ENCODE assay signal across 9 cellular contexts in the genomic region with DNA sequence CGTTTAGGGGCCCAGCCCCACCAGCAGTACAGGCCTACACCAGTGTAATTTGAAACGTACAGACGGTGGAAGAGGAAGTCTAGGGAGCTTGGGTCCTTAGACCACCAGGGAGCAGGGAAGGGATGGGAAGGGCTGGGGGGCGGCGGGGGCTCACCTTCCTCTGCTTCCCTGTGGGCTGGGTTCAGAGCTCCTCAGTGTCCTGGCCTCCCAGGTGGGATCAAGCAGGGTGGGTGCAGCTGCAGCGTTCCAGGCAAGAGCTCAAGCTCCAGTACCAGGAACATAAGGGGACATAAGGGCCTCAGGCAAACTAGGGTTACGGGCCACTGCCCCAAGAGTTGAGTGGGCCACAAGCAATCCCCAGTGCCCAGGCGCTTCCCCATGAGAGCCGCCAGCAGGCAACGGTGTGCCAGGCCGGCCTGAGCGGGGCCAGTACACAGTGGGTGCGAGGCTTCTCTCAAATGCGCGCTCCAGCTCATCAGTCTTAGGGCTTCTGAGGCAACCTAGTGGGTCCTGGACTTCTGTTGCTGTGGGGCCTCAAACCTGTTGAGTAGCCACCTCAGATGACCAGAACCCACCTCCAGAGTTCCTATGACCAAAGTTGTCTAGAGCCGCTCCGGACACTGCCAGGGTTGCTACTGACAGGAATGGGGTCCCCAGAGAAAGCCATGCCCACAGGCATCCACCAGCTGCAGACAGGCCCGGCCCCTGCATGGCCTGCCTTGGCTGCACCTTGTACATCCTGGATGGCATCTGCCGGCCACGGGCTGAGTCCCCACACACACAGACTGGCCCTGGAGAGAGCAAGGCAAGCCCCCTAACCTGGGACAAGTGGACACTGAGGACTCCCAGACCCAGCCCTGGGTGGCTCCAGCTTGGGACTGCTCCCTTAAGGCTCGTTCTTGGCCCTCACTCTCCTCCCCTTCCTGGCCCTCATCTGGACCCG. TPM values are rescaled to one million over a fixed set of nuclear protein-coding genes. Genes with fewer than 3 reads are reported as not detected.
DNase-seq lines count a peak whose midpoint lies in the region; ATAC-seq and TF ChIP-seq lines count a peak whose summit lies in the region.
"Had no signal": no experiment of that assay in that cellular context is flagged by ENCODE, and none has a peak within 500 bp of the region (broad histone marks: within the 10 kb centered on the region; RNA-seq: fewer than 3 reads in every experiment).

No MANE protein-coding gene starts in this region.

- in situ Hi-C loops in mammary epithelial cell (cut with MboI; ENCODE audit: low sequenced_read_pairs in 2 of 2): no loop called here

- ATAC-seq in GM21360 (IDR thresholded peaks at IDR 0.05; ENCODE audit: unreplicated experiment): peak; percentile 12
- ATAC-seq in HG03432 (IDR thresholded peaks at IDR 0.05; ENCODE audit: unreplicated experiment): peak; percentile 4
- ATAC-seq in sciatic nerve: peak; percentile 18

- CTCF ChIA-PET in mammary epithelial cell (lab: Charles Lee; ENCODE audit: low non-redundant PET): no interaction called here

- no peak overlapping the region for H3K27ac ChIP-seq in mammary epithelial cell (ENCODE audit: insufficient read depth, low read depth, low read length)

- no peaks in the 10 kb centered on the region for H3K36me3 ChIP-seq in mammary epithelial cell (ENCODE audit: insufficient read depth, low read length)

- no peaks in the 10 kb centered on the region for H3K27me3 ChIP-seq in mammary epithelial cell (ENCODE audit: insufficient read depth, low read length)

- intact Hi-C loops in mammary epithelial cell (cut with micrococcal nuclease): no loop called here
- intact Hi-C loops in sciatic nerve (cut with DNase I): no loop called here

- no peaks in the 10 kb centered on the region for H4K20me1 ChIP-seq in mammary epithelial cell (ENCODE audit: insufficient read depth, low read length)

- dilution Hi-C loops in mammary epithelial cell (cut with HindIII; ENCODE audit: low sequenced_read_pairs): no loop called here

- H3K4me3 ChIP-seq in mammary epithelial cell (replicated peaks in 1 of 3; ENCODE audit: insufficient read depth in 1 of 3, low read depth in 2 of 3, low read length in 3 of 3): no peak overlapping the region

- 88% methylated on average over 18 of the region's 22 CpGs for WGBS in mammary epithelial cell (ENCODE audit: low coverage, missing lambda C conversion rate)

- no peak overlapping the region for H3K9ac ChIP-seq in mammary epithelial cell (ENCODE audit: insufficient read depth, low read length)

- H3K4me2 ChIP-seq in mammary epithelial cell (ENCODE audit: insufficient read depth, low read depth, low read length): peak overlapping the region; percentile 68

- no peaks in the 10 kb centered on the region for H3K9me3 ChIP-seq in mammary epithelial cell (replicated peaks; ENCODE audit: insufficient read depth, low read length)

- H3K4me1 ChIP-seq in mammary epithelial cell (ENCODE audit: insufficient read depth, low read length): peaks cover 10% of the 10 kb centered on the region

- peak overlapping the region; percentile 55 for H2AFZ ChIP-seq in mammary epithelial cell (ENCODE audit: low read depth, low read length)

- no peak for TF ChIP-seq CTCF in mammary epithelial cell (conservative IDR thresholded peaks at IDR 0.05 in 1 of 2, IDR thresholded peaks at IDR 0.05 in 1 of 2; ENCODE audit: extremely low read depth in 1 of 2, insufficient read depth in 1 of 2, low read depth in 1 of 2, low read length in 2 of 2)

- H3K79me2 ChIP-seq in mammary epithelial cell (ENCODE audit: insufficient read depth, low read length): no peaks in the 10 kb centered on the region

- DNase-seq in mammary epithelial cell: no peak
- DNase-seq in sciatic nerve (ENCODE audit: low spot score): no peak
- no peak for DNase-seq in DMS 273 treated with DMSO at 0.1 percent for 48 hours (lab: John Stamatoyannopoulos, UW)
- no peak for DNase-seq in NCI-H2227 (lab: John Stamatoyannopoulos, UW; ENCODE audit: unreplicated experiment)
- no peak for DNase-seq in NCI-H1694 treated with DMSO at 0.1 percent for 48 hours (lab: John Stamatoyannopoulos, UW)
- DNase-seq: NCI-H1436, T1000 had no signal

- no TSS peak for BruUV-seq in mammary epithelial cell (replicated peaks; lab: Mats Ljungman, UMichigan)

RNA-seq across cellular contexts. Expression of a gene that starts 5.2 kb away (rescaled TPM):
- total RNA-seq in mammary epithelial cell (1 to 10 TPM in 1 of 2 donors, under 1 TPM in 1; 0.82 to 1.7 TPM), sciatic nerve (8.3 TPM)
- 0.49 TPM for polyA plus RNA-seq in mammary epithelial cell
- 0.36 TPM for polyA minus RNA-seq in mammary epithelial cell

RNA-seq across cellular contexts. Expression of a gene that starts 19.2 kb away (rescaled TPM):
- total RNA-seq in mammary epithelial cell: 10 to 100 TPM in 1 of 2 donors, 1 to 10 TPM in 1; 7.8 to 12.3 TPM
- 13.8 TPM for polyA plus RNA-seq in mammary epithelial cell
- polyA minus RNA-seq in mammary epithelial cell: 2.8 TPM
- 15.9 TPM for total RNA-seq in sciatic nerve

RNA-seq across cellular contexts. Expression of a gene that starts 22.5 kb away (rescaled TPM):
- 1 to 10 TPM; 5.7 to 5.8 TPM for total RNA-seq in mammary epithelial cell
- 5.0 TPM for polyA plus RNA-seq in mammary epithelial cell
- polyA minus RNA-seq in mammary epithelial cell: 5.9 TPM
- 26.4 TPM for total RNA-seq in sciatic nerve

RNA-seq across cellular contexts. Expression of a gene that starts 31.3 kb away (rescaled TPM):
- total RNA-seq in mammary epithelial cell (10 to 100 TPM; 13.2 to 14.0 TPM), sciatic nerve (136 TPM)
- polyA plus RNA-seq in mammary epithelial cell: 6.9 TPM
- 7.3 TPM for polyA minus RNA-seq in mammary epithelial cell
